9 cellular contexts compared by ENCODE assay signal in the genomic region with DNA sequence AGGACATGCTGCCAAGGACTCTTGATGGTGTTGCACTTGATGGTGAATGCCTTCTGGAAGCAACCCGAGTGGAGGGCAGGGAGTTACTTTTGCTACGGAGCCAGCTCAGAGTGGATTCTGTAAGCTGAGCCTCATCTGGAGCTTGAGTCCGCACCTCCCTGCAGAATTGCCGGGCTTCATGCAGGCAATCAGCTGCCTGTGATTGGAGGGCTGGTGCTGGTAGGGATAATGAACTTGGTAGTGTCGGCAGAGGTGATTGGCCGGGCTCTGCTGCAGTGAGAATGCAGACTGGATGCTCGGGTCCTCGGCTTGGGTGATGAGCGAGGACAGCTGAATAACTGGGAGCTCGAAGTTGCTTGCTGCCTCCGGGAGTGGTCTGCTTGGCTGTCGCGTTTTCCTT. TPM values are rescaled to one million over a fixed set of nuclear protein-coding genes. Genes with fewer than 3 reads are reported as not detected.
DNase-seq lines count a peak whose midpoint lies in the region; ATAC-seq and TF ChIP-seq lines count a peak whose summit lies in the region.
"Had no signal": no experiment of that assay in that cellular context is flagged by ENCODE, and none has a peak within 500 bp of the region (broad histone marks: within the 10 kb centered on the region; RNA-seq: fewer than 3 reads in every experiment).

No MANE protein-coding gene starts in this region.

- no peaks in the 10 kb centered on the region for H3K9me3 Mint-ChIP-seq in T-helper 2 cell treated with Interferon-gamma antibody and Interleukin-4, amounts not matched to agents 5 μg/mL and 100 μg/mL, for 36 hours
- H3K9me3 Mint-ChIP-seq: activated naive CD8-positive, alpha-beta T cell treated with anti-CD3 and anti-CD28 coated beads, Interleukin-2, amount 10 ng/mL, durations not matched to agents 7 days and 5 days had no signal

- H3K27ac Mint-ChIP-seq in T-helper 2 cell treated with Interferon-gamma antibody and Interleukin-4, amounts not matched to agents 5 μg/mL and 100 μg/mL, for 36 hours = no peak overlapping the region

- DNase-seq in NCI-H510A (lab: John Stamatoyannopoulos, UW) (peak; percentile 82), fibroblast of the aortic adventitia (ENCODE audit: low read depth) (peak; percentile 97), omental fat pad (ENCODE audit: low spot score) (no peak)
- DNase-seq in T-helper 2 cell treated with Interferon-gamma antibody and Interleukin-4, amounts not matched to agents 5 μg/mL and 100 μg/mL, for 36 hours (ENCODE audit: low spot score) = no peak
- DNase-seq: activated naive CD8-positive, alpha-beta T cell treated with anti-CD3 and anti-CD28 coated beads, Interleukin-2, amount 10 ng/mL, durations not matched to agents 7 days and 5 days had no signal

- peaks cover 84% of the 10 kb centered on the region for H3K4me1 ChIP-seq in BLaER1

- TF ChIP-seq CTCF in fibroblast of the aortic adventitia (IDR thresholded peaks at IDR 0.05; ENCODE audit: insufficient read depth, low read length) (no peak), omental fat pad (IDR thresholded peaks at IDR 0.05) (no peak)

- H3K9ac ChIP-seq in BLaER1 = peak overlapping the region; percentile 67; the same call in 1 of the 2 replicates

- peaks cover 18% of the 10 kb centered on the region for H3K36me3 Mint-ChIP-seq in T-helper 2 cell treated with Interferon-gamma antibody and Interleukin-4, amounts not matched to agents 5 μg/mL and 100 μg/mL, for 36 hours (ENCODE audit: low read depth)

- H3K4me3 ChIP-seq in BLaER1 (no peak overlapping the region; the same call in 1 of the 2 replicates), fibroblast of the aortic adventitia (ENCODE audit: low read depth, low read length) (peak overlapping the region; percentile 79)

- H3K36me3 ChIP-seq in BLaER1 = peaks cover 19% of the 10 kb centered on the region

- no peak overlapping the region; the same call in 1 of the 2 replicates for H3K27ac ChIP-seq in BLaER1

- peak; percentile 39 for ATAC-seq in omental fat pad (ENCODE audit: low FRiP score)
- no peak for ATAC-seq in HG02938 (IDR thresholded peaks at IDR 0.05; ENCODE audit: unreplicated experiment)
- no peak for ATAC-seq in HG03139 (IDR thresholded peaks at IDR 0.05; ENCODE audit: unreplicated experiment)
- no peak for ATAC-seq in GM18861 (IDR thresholded peaks at IDR 0.05; ENCODE audit: unreplicated experiment)

- peaks cover 50% of the 10 kb centered on the region for H3K4me1 Mint-ChIP-seq in T-helper 2 cell treated with Interferon-gamma antibody and Interleukin-4, amounts not matched to agents 5 μg/mL and 100 μg/mL, for 36 hours (ENCODE audit: low read depth)

- peaks cover 95% of the 10 kb centered on the region for H4K20me1 ChIP-seq in BLaER1

- H3K27me3 Mint-ChIP-seq in T-helper 2 cell treated with Interferon-gamma antibody and Interleukin-4, amounts not matched to agents 5 μg/mL and 100 μg/mL, for 36 hours (ENCODE audit: low read depth) = no peaks in the 10 kb centered on the region
- H3K27me3 Mint-ChIP-seq: activated naive CD8-positive, alpha-beta T cell treated with anti-CD3 and anti-CD28 coated beads, Interleukin-2, amount 10 ng/mL, durations not matched to agents 7 days and 5 days had no signal

- peak overlapping the region; percentile 94 for H3K4me2 ChIP-seq in BLaER1

- no peak overlapping the region for H3K4me3 Mint-ChIP-seq in T-helper 2 cell treated with Interferon-gamma antibody and Interleukin-4, amounts not matched to agents 5 μg/mL and 100 μg/mL, for 36 hours

- no peaks in the 10 kb centered on the region for H3K9me3 ChIP-seq in BLaER1

- no peaks in the 10 kb centered on the region for H3K27me3 ChIP-seq in BLaER1

RNA-seq across cellular contexts. Expression of gene SLC25A25, which starts 23.1 kb away (rescaled TPM):
- 15.2 and 20.2 TPM in 2 replicates for total RNA-seq in fibroblast of the aortic adventitia (ENCODE audit: low replicate concordance)
- total RNA-seq in omental fat pad = 100 to 1,000 TPM in 2 of 4 donors, 10 to 100 TPM in 2; 37.8 to 147 (median 102) TPM

RNA-seq across cellular contexts. Expression of gene NAIF1, which starts 24.0 kb away (rescaled TPM):
- total RNA-seq in fibroblast of the aortic adventitia (ENCODE audit: low replicate concordance) (6.0 and 7.5 TPM in 2 replicates), omental fat pad (10 to 100 TPM in 1 of 4 donors, 1 to 10 TPM in 3; 5.3 to 13.1 (median 6.7) TPM)

RNA-seq across cellular contexts. Expression of gene PTGES2, which starts 36.4 kb away (rescaled TPM):
- total RNA-seq in fibroblast of the aortic adventitia (ENCODE audit: low replicate concordance) (33.9 and 40.8 TPM in 2 replicates), omental fat pad (10 to 100 TPM; 34.6 to 59.4 (median 53.0) TPM)

RNA-seq across cellular contexts. Expression of gene LCN2, which starts 58.1 kb away (rescaled TPM):
- not detected in 2 replicates for total RNA-seq in fibroblast of the aortic adventitia (ENCODE audit: low replicate concordance)
- total RNA-seq in omental fat pad = 1 to 10 TPM in 2 of 4 donors, not detected in 2; 1.7 TPM
- total RNA-seq: activated naive CD8-positive, alpha-beta T cell treated with anti-CD3 and anti-CD28 coated beads, Interleukin-2, amount 10 ng/mL, durations not matched to agents 7 days and 5 days had no signal

Comparison
In these comparisons a context has a peak if more than half of its experiments do, and no peak if none do; other contexts are left out.
1. DNase-seq: peak in NCI-H510A (single experiment) and fibroblast of the aortic adventitia (single experiment); none in omental fat pad (single experiment) and T-helper 2 cell treated with Interferon-gamma antibody and Interleukin-4, amounts not matched to agents 5 μg/mL and 100 μg/mL, for 36 hours (single experiment).